8 cellular contexts compared by ENCODE assay signal in the genomic region with DNA sequence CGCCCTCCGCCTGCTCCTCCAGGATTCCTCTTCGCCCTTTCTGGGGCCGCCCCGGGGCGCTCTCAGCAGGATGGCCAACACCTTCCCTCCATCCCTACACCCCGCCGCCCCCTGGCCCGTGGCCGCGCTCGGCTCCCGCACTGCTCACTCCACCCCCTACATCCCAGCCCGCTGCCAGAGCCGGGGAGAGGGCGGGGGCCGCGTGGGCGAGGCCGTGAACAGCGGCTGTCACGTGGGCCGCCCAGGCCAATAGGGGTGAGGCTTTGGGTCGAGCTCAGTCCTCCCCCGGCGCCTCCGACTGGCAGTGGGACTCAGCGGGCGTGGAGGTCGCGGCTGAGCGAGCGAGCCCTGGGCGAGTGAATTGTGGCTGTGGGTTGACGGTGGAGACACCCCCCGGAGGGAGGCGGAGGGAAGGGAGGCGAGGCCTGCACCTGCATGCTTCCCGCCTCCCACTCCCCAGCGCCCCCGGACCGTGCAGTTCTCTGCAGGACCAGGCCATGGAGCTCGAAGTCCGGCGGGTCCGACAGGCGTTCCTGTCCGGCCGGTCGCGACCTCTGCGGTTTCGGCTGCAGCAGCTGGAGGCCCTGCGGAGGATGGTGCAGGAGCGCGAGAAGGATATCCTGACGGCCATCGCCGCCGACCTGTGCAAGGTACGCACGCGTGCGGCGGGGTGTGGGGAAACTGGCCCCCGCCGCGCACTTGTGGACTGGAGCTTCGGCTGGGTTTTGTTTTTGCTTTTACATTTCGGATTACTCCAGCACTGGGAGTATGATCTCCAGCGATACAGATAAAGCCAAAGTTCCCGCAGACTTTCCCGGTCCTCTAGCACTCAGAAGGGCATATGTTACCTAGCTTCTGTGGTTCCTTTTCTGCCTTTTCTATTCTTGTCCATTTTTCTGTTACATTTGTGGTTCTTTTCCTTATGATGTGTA. TPM values are rescaled to one million over a fixed set of nuclear protein-coding genes. Genes with fewer than 3 reads are reported as not detected.
DNase-seq lines count a peak whose midpoint lies in the region; ATAC-seq and TF ChIP-seq lines count a peak whose summit lies in the region.

A gene (plus strand): TSS at position 277 of the 932 bp plus-strand sequence. CDS start 221 bp downstream, at position 498.

- H3K9me3 Mint-ChIP-seq in activated naive CD8-positive, alpha-beta T cell treated with anti-CD3 and anti-CD28 coated beads, Interleukin-2, amount 10 ng/mL, durations not matched to agents 7 days and 5 days, result no peaks in the 10 kb centered on the region
- H3K9me3 Mint-ChIP-seq in glutamatergic neuron (ENCODE audit: unreplicated experiment), result peaks cover 17% of the 10 kb centered on the region
- H3K9me3 Mint-ChIP-seq in osteocyte (ENCODE audit: unreplicated experiment), result no peaks in the 10 kb centered on the region

- TF ChIP-seq CTCF in GM12874 (IDR thresholded peaks at IDR 0.05; ENCODE audit: insufficient read depth, low read depth, low read length) (0 out of 2 replicates have a peak, but pooled peaks have one; percentile 9), glutamatergic neuron (IDR thresholded peaks at IDR 0.05; ENCODE audit: partially characterized antibody, unreplicated experiment) (no peak), osteocyte (IDR thresholded peaks at IDR 0.05) (peak; percentile 47)

- POLR2A ChIA-PET in activated naive CD8-positive, alpha-beta T cell treated with anti-CD3 and anti-CD28 coated beads, Interleukin-2, amount 10 ng/mL, durations not matched to agents 7 days and 5 days (lab: Charles Lee), result interaction anchor here (1.0 to 1.7 kb wide), 7 partner anchors 8 to 329 kb away, joined by 3 to 10 read pairs (median 6); a partner anchor contains a TSS

- peak within 1 kb of the TSS; percentile 93 for H3K4me3 Mint-ChIP-seq in activated naive CD8-positive, alpha-beta T cell treated with anti-CD3 and anti-CD28 coated beads, Interleukin-2, amount 10 ng/mL, durations not matched to agents 7 days and 5 days
- H3K4me3 Mint-ChIP-seq in glutamatergic neuron (ENCODE audit: unreplicated experiment), result peak within 1 kb of the TSS; percentile 94
- peak within 1 kb of the TSS; percentile 90 for H3K4me3 Mint-ChIP-seq in osteocyte (ENCODE audit: unreplicated experiment)

- H3K9me3 ChIP-seq in thymus (ENCODE audit: control insufficient read depth), result no peaks in the 10 kb centered on the region

- no peaks in the 10 kb centered on the region for H3K4me1 ChIP-seq in thymus (ENCODE audit: control insufficient read depth, insufficient read depth, low read length)

- H3K4me3 ChIP-seq in thymus (ENCODE audit: low read length), result peak within 1 kb of the TSS; percentile 58

- peak within 1 kb of the TSS; percentile 89 for H3K27ac Mint-ChIP-seq in activated naive CD8-positive, alpha-beta T cell treated with anti-CD3 and anti-CD28 coated beads, Interleukin-2, amount 10 ng/mL, durations not matched to agents 7 days and 5 days
- H3K27ac Mint-ChIP-seq in glutamatergic neuron (ENCODE audit: unreplicated experiment) (peak within 1 kb of the TSS; percentile 85), osteocyte (ENCODE audit: unreplicated experiment) (peak within 1 kb of the TSS; percentile 100)

- peak within 1 kb of the TSS; percentile 90 for H3K27ac ChIP-seq in thymus (ENCODE audit: low read depth)

- WGBS in thymus, result under 1% methylated on average over 73 of the region's 73 CpGs

- H3K36me3 Mint-ChIP-seq in activated naive CD8-positive, alpha-beta T cell treated with anti-CD3 and anti-CD28 coated beads, Interleukin-2, amount 10 ng/mL, durations not matched to agents 7 days and 5 days, result peaks cover 13% of the 10 kb centered on the region
- H3K36me3 Mint-ChIP-seq in glutamatergic neuron (ENCODE audit: unreplicated experiment) (peaks cover 5% of the 10 kb centered on the region), osteocyte (ENCODE audit: unreplicated experiment) (peaks cover 8% of the 10 kb centered on the region)

- peaks cover 36% of the 10 kb centered on the region for H3K4me1 Mint-ChIP-seq in activated naive CD8-positive, alpha-beta T cell treated with anti-CD3 and anti-CD28 coated beads, Interleukin-2, amount 10 ng/mL, durations not matched to agents 7 days and 5 days
- H3K4me1 Mint-ChIP-seq in glutamatergic neuron (ENCODE audit: low read depth, unreplicated experiment) (peaks cover 12% of the 10 kb centered on the region), osteocyte (ENCODE audit: unreplicated experiment) (peaks cover 55% of the 10 kb centered on the region)

- peaks cover 2% of the 10 kb centered on the region for H3K27me3 ChIP-seq in thymus (ENCODE audit: control insufficient read depth, insufficient read depth)

- no peaks in the 10 kb centered on the region for H3K36me3 ChIP-seq in thymus (ENCODE audit: control insufficient read depth, insufficient read depth)

- peaks cover 8% of the 10 kb centered on the region for H3K27me3 Mint-ChIP-seq in activated naive CD8-positive, alpha-beta T cell treated with anti-CD3 and anti-CD28 coated beads, Interleukin-2, amount 10 ng/mL, durations not matched to agents 7 days and 5 days
- H3K27me3 Mint-ChIP-seq in glutamatergic neuron (ENCODE audit: unreplicated experiment), result peaks cover 11% of the 10 kb centered on the region
- H3K27me3 Mint-ChIP-seq in osteocyte (ENCODE audit: unreplicated experiment), result no peaks in the 10 kb centered on the region

- DNase-seq in NCI-H128 (lab: John Stamatoyannopoulos, UW; ENCODE audit: unreplicated experiment) (peak; percentile 85), SW 1271 (lab: John Stamatoyannopoulos, UW) (peak; percentile 98), glutamatergic neuron (peak; percentile 97), osteocyte (ENCODE audit: extremely low spot score, unreplicated experiment) (peak; percentile 98)
- DNase-seq in activated naive CD8-positive, alpha-beta T cell treated with anti-CD3 and anti-CD28 coated beads, Interleukin-2, amount 10 ng/mL, durations not matched to agents 7 days and 5 days, result peak; percentile 93

- ATAC-seq in HG02678 (IDR thresholded peaks at IDR 0.05; ENCODE audit: unreplicated experiment), result peak; percentile 93
- ATAC-seq in activated naive CD8-positive, alpha-beta T cell treated with anti-CD3 and anti-CD28 coated beads, Interleukin-2, amount 10 ng/mL, durations not matched to agents 7 days and 5 days (ENCODE audit: low read depth), result peak; percentile 96

RNA-seq across cellular contexts. Expression of the gene that starts here (rescaled TPM):
- total RNA-seq in activated naive CD8-positive, alpha-beta T cell treated with anti-CD3 and anti-CD28 coated beads, Interleukin-2, amount 10 ng/mL, durations not matched to agents 7 days and 5 days, result 10 to 100 TPM; 29.1 to 32.8 TPM
- total RNA-seq in glutamatergic neuron (ENCODE audit: unreplicated experiment) (42.6 TPM), osteocyte (87.5 and 97.1 TPM in 2 replicates)
- 50.9 TPM for polyA plus RNA-seq in thymus

Comparison
In these comparisons a context has a peak if more than half of its experiments do, and no peak if none do; other contexts are left out.
1. Peak in every context shown above with its lines: DNase-seq, ATAC-seq, H3K4me3 ChIP-seq and H3K27ac ChIP-seq.